ENCODE assay signal across 9 cellular contexts in the genomic region with DNA sequence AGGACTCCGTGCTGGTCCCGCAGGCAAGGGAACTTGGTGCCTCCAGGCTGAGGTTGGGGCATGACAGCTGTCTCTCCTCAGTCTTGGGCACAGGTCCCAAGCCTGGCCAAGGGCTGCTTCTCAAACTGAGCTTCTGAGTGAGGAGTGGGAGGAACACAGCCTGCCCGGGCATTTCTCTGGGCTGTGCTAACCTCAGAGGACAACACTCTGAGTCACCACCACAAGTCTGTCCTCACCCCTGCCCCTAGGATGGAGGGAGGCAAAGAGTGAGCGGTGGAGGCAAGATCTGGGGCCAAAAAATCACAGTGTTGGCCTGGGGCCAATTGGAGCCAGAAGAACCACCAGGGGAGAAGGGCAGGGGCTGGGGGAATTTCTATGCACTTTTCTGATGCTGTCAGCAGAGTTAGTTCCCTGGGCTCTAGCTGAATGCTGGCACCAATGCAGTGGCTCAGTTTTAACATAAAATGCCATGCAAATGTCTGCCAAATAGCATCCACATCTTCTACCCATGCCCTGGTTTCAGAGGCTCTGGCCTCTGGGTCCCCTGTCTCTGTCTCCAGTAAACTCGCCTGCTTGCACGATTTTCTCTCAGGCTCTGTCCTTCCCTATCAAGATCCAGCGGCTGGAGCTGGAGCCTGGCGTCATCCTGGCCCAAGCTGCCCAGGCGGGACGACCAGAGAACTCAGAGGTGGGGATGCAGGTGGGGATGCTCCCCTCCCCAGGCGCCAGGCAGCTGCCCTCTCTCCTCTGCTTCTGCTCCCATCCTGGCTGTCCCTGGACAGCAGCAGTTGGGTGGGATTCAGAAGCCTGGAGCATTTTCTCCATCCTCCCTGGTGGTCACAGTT. TPM values are rescaled to one million over a fixed set of nuclear protein-coding genes. Genes with fewer than 3 reads are reported as not detected.
DNase-seq lines count a peak whose midpoint lies in the region; TF ChIP-seq lines count a peak whose summit lies in the region.
"Had no signal": no experiment of that assay in that cellular context is flagged by ENCODE, and none has a peak within 500 bp of the region (broad histone marks: within the 10 kb centered on the region; RNA-seq: fewer than 3 reads in every experiment).

No MANE protein-coding gene starts in this region.

- H3K36me3 ChIP-seq in osteoblast (ENCODE audit: insufficient read depth, low read length) (no peaks in the 10 kb centered on the region), esophagus squamous epithelium (no peaks in the 10 kb centered on the region), endodermal cell (ENCODE audit: control insufficient read depth, insufficient read depth, low read length) (no peaks in the 10 kb centered on the region)

- no peak overlapping the region for H3K4me3 ChIP-seq in dorsolateral prefrontal cortex
- H3K4me3 ChIP-seq in osteoblast (ENCODE audit: insufficient read depth, low read length), result no peak overlapping the region
- no peak overlapping the region for H3K4me3 ChIP-seq in esophagus squamous epithelium
- no peak overlapping the region for H3K4me3 ChIP-seq in endodermal cell (ENCODE audit: low read length)

- no peaks in the 10 kb centered on the region for H3K79me2 ChIP-seq in osteoblast (ENCODE audit: insufficient read depth, low read length)

- H3K27ac ChIP-seq in dorsolateral prefrontal cortex, result peak overlapping the region in 45 of 59 donors; percentile 2 to 84 (median 57)
- no peak overlapping the region for H3K27ac ChIP-seq in osteoblast (ENCODE audit: low read depth, low read length)
- peak overlapping the region in 1 of 4 donors; percentile 42 for H3K27ac ChIP-seq in esophagus squamous epithelium
- no peak overlapping the region for H3K27ac ChIP-seq in endodermal cell (ENCODE audit: low read depth, low read length)

- intact Hi-C loops in Calu3 (cut with micrococcal nuclease; ENCODE audit: unreplicated experiment), result no loop called here
- intact Hi-C loops in dorsolateral prefrontal cortex (cut with DNase I), result no loop called here
- intact Hi-C loops in esophagus squamous epithelium (cut with DNase I), result loop anchor here (10.0 kb wide), 1 partner anchor 159 kb away; no protein-coding TSS in a partner anchor

- H3K4me1 Mint-ChIP-seq in Calu3 (ENCODE audit: low read depth, unreplicated experiment) (peaks cover 18% of the 10 kb centered on the region), glutamatergic neuron (ENCODE audit: low read depth, unreplicated experiment) (peaks cover 15% of the 10 kb centered on the region), endodermal cell (peaks cover 36% of the 10 kb centered on the region)

- H3K4me1 ChIP-seq in osteoblast (ENCODE audit: insufficient read depth, low read length) (peaks cover 12% of the 10 kb centered on the region), esophagus squamous epithelium (peaks cover 11 to 29% (median 23%) of the 10 kb centered on the region in 3 donors), endodermal cell (ENCODE audit: control insufficient read depth, insufficient read depth, low read length) (peaks cover 27% of the 10 kb centered on the region)

- BruUV-seq in Calu3 (replicated peaks; lab: Mats Ljungman, UMichigan), result no TSS peak

- H3K9me3 ChIP-seq in osteoblast (ENCODE audit: low read depth, low read length) (no peaks in the 10 kb centered on the region), esophagus squamous epithelium (no peaks in the 10 kb centered on the region), endodermal cell (ENCODE audit: control insufficient read depth, low read length) (no peaks in the 10 kb centered on the region)

- no peaks in the 10 kb centered on the region for H3K27me3 ChIP-seq in dorsolateral prefrontal cortex
- H3K27me3 ChIP-seq in osteoblast (ENCODE audit: insufficient read depth, low read length), result peaks cover 29% of the 10 kb centered on the region
- peaks cover 0 to 70% (median 0%) of the 10 kb centered on the region in 4 donors for H3K27me3 ChIP-seq in esophagus squamous epithelium
- no peaks in the 10 kb centered on the region for H3K27me3 ChIP-seq in endodermal cell (ENCODE audit: control insufficient read depth, insufficient read depth, low read length, poor library complexity, severe bottlenecking)

- WGBS in esophagus squamous epithelium, 2 donors, result 19 to 51% methylated on average over 6 to 7 of the region's 11 CpGs
- WGBS in endodermal cell (ENCODE audit: insufficient coverage in 1 of 2, insufficient read length in 1 of 2), 2 experiments, result 81% methylated on average over 5 to 11 of the region's 11 CpGs

- H3K4me3 Mint-ChIP-seq in Calu3 (ENCODE audit: low read depth, unreplicated experiment) (no peak overlapping the region), glutamatergic neuron (ENCODE audit: unreplicated experiment) (no peak overlapping the region), endodermal cell (no peak overlapping the region)

- H3K4me2 ChIP-seq in osteoblast (ENCODE audit: insufficient read depth, low read length), result peak overlapping the region; percentile 31

- no peak overlapping the region for H2AFZ ChIP-seq in osteoblast (ENCODE audit: low read length)

- H3K9ac ChIP-seq in endodermal cell (ENCODE audit: extremely low read depth, low read length, poor library complexity, severe bottlenecking), result no peak overlapping the region

- CTCF ChIA-PET in Calu3 (lab: Charles Lee), result interaction anchor here (0.5 to 2.9 kb wide), 10 partner anchors 8 to 317 kb away, joined by 3 to 20 read pairs (median 4); a partner anchor contains a TSS

- H3K36me3 Mint-ChIP-seq in Calu3 (ENCODE audit: insufficient read depth, unreplicated experiment) (no peaks in the 10 kb centered on the region), glutamatergic neuron (ENCODE audit: unreplicated experiment) (no peaks in the 10 kb centered on the region), endodermal cell (ENCODE audit: low read depth) (no peaks in the 10 kb centered on the region)

- peak; percentile 62 for DNase-seq in Calu3
- DNase-seq in NCI-H1694 treated with DMSO at 0.1 percent for 48 hours (lab: John Stamatoyannopoulos, UW), result peak; percentile 62
- no peak for DNase-seq in dorsolateral prefrontal cortex
- DNase-seq in osteoblast (ENCODE audit: insufficient read length, low spot score, missing footprints), result peak; percentile 97
- no peak for DNase-seq in glutamatergic neuron
- no peak for DNase-seq in esophagus squamous epithelium (lab: John Stamatoyannopoulos, UW)
- DNase-seq in SHP77 (lab: John Stamatoyannopoulos, UW), result no peak
- DNase-seq in endodermal cell, result no peak
- DNase-seq: stimulated activated CD4-positive, alpha-beta T cell treated with anti-CD3 and anti-CD28 coated beads, Interleukin-4, amount 100 ng/mL, for 1 hour had no signal

- H3K27me3 Mint-ChIP-seq in Calu3 (ENCODE audit: unreplicated experiment) (peaks cover 76% of the 10 kb centered on the region), glutamatergic neuron (ENCODE audit: unreplicated experiment) (peaks cover 2% of the 10 kb centered on the region), endodermal cell (ENCODE audit: insufficient read depth) (peaks cover 8% of the 10 kb centered on the region)

- H3K9me3 Mint-ChIP-seq in Calu3 (ENCODE audit: low read depth, unreplicated experiment), result no peaks in the 10 kb centered on the region
- no peaks in the 10 kb centered on the region for H3K9me3 Mint-ChIP-seq in glutamatergic neuron (ENCODE audit: unreplicated experiment)
- H3K9me3 Mint-ChIP-seq in endodermal cell, result no peaks in the 10 kb centered on the region

- H4K20me1 ChIP-seq in osteoblast (ENCODE audit: insufficient read depth, low read length), result peaks cover 10% of the 10 kb centered on the region

- H3K27ac Mint-ChIP-seq in Calu3 (ENCODE audit: unreplicated experiment) (no peak overlapping the region), glutamatergic neuron (ENCODE audit: unreplicated experiment) (no peak overlapping the region), endodermal cell (no peak overlapping the region)

- TF ChIP-seq POLR2A in esophagus squamous epithelium (IDR thresholded peaks at IDR 0.05), result no peak

- TF ChIP-seq CTCF in Calu3 (IDR thresholded peaks at IDR 0.05; ENCODE audit: unreplicated experiment) (no peak), dorsolateral prefrontal cortex (IDR thresholded peaks at IDR 0.05 in 54 of 56, conservative IDR thresholded peaks at IDR 0.05 in 2 of 56; ENCODE audit: low read depth in 1 of 56, partially characterized antibody in 56 of 56) (no peak), osteoblast (IDR thresholded peaks at IDR 0.05; ENCODE audit: extremely low read depth, low read depth, low read length) (no peak), glutamatergic neuron (IDR thresholded peaks at IDR 0.05; ENCODE audit: partially characterized antibody, unreplicated experiment) (no peak), esophagus squamous epithelium (IDR thresholded peaks at IDR 0.05) (no peak), endodermal cell (conservative IDR thresholded peaks at IDR 0.05) (no peak)

RNA-seq across cellular contexts. Expression of a gene that starts 11.0 kb away (rescaled TPM):
- total RNA-seq in Calu3 (2022), result 42.1 and 44.0 TPM in 2 replicates
- total RNA-seq in dorsolateral prefrontal cortex, result 100 to 1,000 TPM in 101 of 120 experiments, 10 to 100 TPM in 19; 55.9 to 606 (median 176) TPM
- total RNA-seq in osteoblast, result 0.29 and 0.72 TPM in 2 replicates
- total RNA-seq in glutamatergic neuron (ENCODE audit: unreplicated experiment), result 1.7 TPM
- total RNA-seq in esophagus squamous epithelium, result 10 to 100 TPM in 1 of 4 donors, 1 to 10 TPM in 3; 2.5 to 10.7 (median 6.3) TPM
- total RNA-seq in endodermal cell, result 10 to 100 TPM; 58.1 to 88.7 TPM
- polyA plus RNA-seq in endodermal cell (2013, experiment 1 of 2), result 24.4 TPM
- 22.7 TPM for polyA plus RNA-seq in endodermal cell (2013, experiment 2 of 2)

RNA-seq across cellular contexts. Expression of a gene that starts 37.6 kb away (rescaled TPM):
- total RNA-seq in Calu3 (2022) (14.2 TPM in 2 replicates), dorsolateral prefrontal cortex (1 to 10 TPM in 107 of 120 experiments, under 1 TPM in 13; 0.46 to 4.5 (median 1.7) TPM), osteoblast (not detected in 2 replicates), glutamatergic neuron (ENCODE audit: unreplicated experiment) (1.1 TPM), esophagus squamous epithelium (1 to 10 TPM in 2 of 4 donors, under 1 TPM in 2; 0.29 to 2.3 (median 0.99) TPM), endodermal cell (1 to 10 TPM; 7.4 to 7.6 TPM)
- polyA plus RNA-seq in endodermal cell (2013, experiment 1 of 2), result 9.3 TPM
- polyA plus RNA-seq in endodermal cell (2013, experiment 2 of 2), result 9.8 TPM

Comparison
In these comparisons a context has a peak if more than half of its experiments do, and no peak if none do; other contexts are left out.
1. DNase-seq: peak in Calu3 (single experiment), NCI-H1694 treated with DMSO at 0.1 percent for 48 hours (single experiment) and osteoblast (single experiment); none in dorsolateral prefrontal cortex (0 of 10), glutamatergic neuron (single experiment), esophagus squamous epithelium (single experiment), SHP77 (0 of 2) and endodermal cell (single experiment).
2. H3K27ac ChIP-seq: peak in dorsolateral prefrontal cortex (45 of 59); none in osteoblast (single experiment) and endodermal cell (single experiment).